Comparison of ENCODE assay signal across 9 cellular contexts in the genomic region with DNA sequence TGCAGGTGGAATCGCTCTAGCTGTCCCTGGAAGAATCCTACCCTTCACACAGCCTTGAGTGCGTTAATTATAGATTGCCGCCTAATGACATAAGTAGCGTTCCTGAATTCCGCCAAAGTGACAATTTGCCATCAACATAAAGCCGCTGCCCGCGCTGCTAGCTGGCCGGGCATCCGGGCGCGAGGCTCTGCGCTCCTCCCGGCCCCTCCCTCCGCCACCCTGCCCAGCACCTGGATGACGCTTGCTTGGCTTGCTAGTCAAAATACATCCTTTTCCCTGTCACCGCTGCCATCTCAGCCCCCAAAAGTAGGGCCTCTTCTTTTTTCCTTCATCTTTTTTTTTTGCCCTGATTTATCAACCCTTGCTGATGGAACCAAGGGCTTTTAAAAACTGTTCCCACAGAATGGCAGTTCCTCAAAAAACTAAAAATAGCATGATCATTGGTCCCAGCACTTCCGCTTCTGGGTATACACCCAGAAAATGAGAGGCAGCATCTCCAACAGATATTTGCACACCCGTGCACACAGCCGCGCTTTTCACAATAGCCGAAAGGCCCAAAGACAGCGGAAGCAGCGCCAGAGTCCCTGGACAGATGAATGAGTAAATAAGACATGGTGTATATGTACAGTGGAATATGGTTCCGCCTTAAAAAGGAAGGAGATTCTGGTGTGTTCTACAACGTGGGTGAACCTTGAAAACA.
A peak's percentile ranks its signal among the peaks of the same experiment; 100 is the strongest.
DNase-seq lines count a peak whose midpoint lies in the region; ATAC-seq, FAIRE-seq and TF ChIP-seq lines count a peak whose summit lies in the region.
"Had no signal": no experiment of that assay in that cellular context is flagged by ENCODE, and none has a peak within 500 bp of the region (broad histone marks: within the 10 kb centered on the region; RNA-seq: fewer than 3 reads in every experiment).

No MANE protein-coding gene starts in this region.

- H3K4me3 ChIP-seq in astrocyte (ENCODE audit: insufficient read depth, low read depth, low read length) (no peak overlapping the region), tibial nerve (peak overlapping the region in 1 of 4 donors; percentile 13)

- no peak for ATAC-seq in stimulated activated naive B cell treated with anti-CD40 and anti-IgM and Interleukin-4, amounts not matched to agents 10 μg/mL and 1 μg/mL and 100 μg/mL, for 72 hours (replicated peaks)

- TF ChIP-seq POLR2A in tibial nerve (IDR thresholded peaks at IDR 0.05), result no peak

- no peaks in the 10 kb centered on the region for H3K36me3 Mint-ChIP-seq in astrocyte (ENCODE audit: low read depth, unreplicated experiment)
- peaks cover 0 to 3% of the 10 kb centered on the region in 2 donors for H3K36me3 Mint-ChIP-seq in stimulated activated naive B cell treated with anti-CD40 and anti-IgM and Interleukin-4, amounts not matched to agents 10 μg/mL and 1 μg/mL and 100 μg/mL, for 72 hours

- H3K9ac ChIP-seq in astrocyte (ENCODE audit: low read length), result peak overlapping the region; percentile 72

- H3K4me1 Mint-ChIP-seq in astrocyte (ENCODE audit: low read depth, unreplicated experiment), result peaks cover 25% of the 10 kb centered on the region
- H3K4me1 Mint-ChIP-seq in stimulated activated naive B cell treated with anti-CD40 and anti-IgM and Interleukin-4, amounts not matched to agents 10 μg/mL and 1 μg/mL and 100 μg/mL, for 72 hours, result no peaks in the 10 kb centered on the region

- H3K36me3 ChIP-seq in astrocyte (ENCODE audit: insufficient read depth, low read length), result no peaks in the 10 kb centered on the region
- H3K36me3 ChIP-seq in tibial nerve, result no peaks in the 10 kb centered on the region

- H2AFZ ChIP-seq in astrocyte (ENCODE audit: low read depth, low read length), result peak overlapping the region; percentile 83

- TF ChIP-seq CTCF in astrocyte (IDR thresholded peaks at IDR 0.05; ENCODE audit: insufficient read depth, low read depth, low read length), result no peak
- TF ChIP-seq CTCF in tibial nerve (IDR thresholded peaks at IDR 0.05), result no peak

- peaks cover 11% of the 10 kb centered on the region for H3K27me3 Mint-ChIP-seq in astrocyte (ENCODE audit: low read depth, unreplicated experiment)
- peaks cover 3 to 11% of the 10 kb centered on the region in 2 donors for H3K27me3 Mint-ChIP-seq in stimulated activated naive B cell treated with anti-CD40 and anti-IgM and Interleukin-4, amounts not matched to agents 10 μg/mL and 1 μg/mL and 100 μg/mL, for 72 hours

- peak in 1 of 2 donors; percentile 51 for TF ChIP-seq EP300 in tibial nerve (IDR thresholded peaks at IDR 0.05)

- H3K4me2 ChIP-seq in astrocyte (ENCODE audit: low read length), result peak overlapping the region; percentile 79

- FAIRE-seq in astrocyte (lab: Jason Lieb, UNC), result no peak

- H3K27me3 ChIP-seq in astrocyte (ENCODE audit: insufficient read depth, low read length) (no peaks in the 10 kb centered on the region), tibial nerve (no peaks in the 10 kb centered on the region)

- peak overlapping the region; percentile 98 for H3K27ac Mint-ChIP-seq in astrocyte (ENCODE audit: unreplicated experiment)
- H3K27ac Mint-ChIP-seq in stimulated activated naive B cell treated with anti-CD40 and anti-IgM and Interleukin-4, amounts not matched to agents 10 μg/mL and 1 μg/mL and 100 μg/mL, for 72 hours, result no peak overlapping the region
- H3K27ac Mint-ChIP-seq: progenitor cell of endocrine pancreas had no signal

- peak overlapping the region; percentile 16 for H3K4me3 Mint-ChIP-seq in astrocyte (ENCODE audit: unreplicated experiment)
- H3K4me3 Mint-ChIP-seq in stimulated activated naive B cell treated with anti-CD40 and anti-IgM and Interleukin-4, amounts not matched to agents 10 μg/mL and 1 μg/mL and 100 μg/mL, for 72 hours, result no peak overlapping the region

- no peaks in the 10 kb centered on the region for H3K9me3 ChIP-seq in astrocyte (ENCODE audit: insufficient read depth, low read depth, low read length)
- H3K9me3 ChIP-seq in tibial nerve, result no peaks in the 10 kb centered on the region

- H3K9me3 Mint-ChIP-seq in astrocyte (ENCODE audit: unreplicated experiment), result peaks cover 5% of the 10 kb centered on the region
- peaks cover 9 to 11% of the 10 kb centered on the region in 2 donors for H3K9me3 Mint-ChIP-seq in stimulated activated naive B cell treated with anti-CD40 and anti-IgM and Interleukin-4, amounts not matched to agents 10 μg/mL and 1 μg/mL and 100 μg/mL, for 72 hours

- peak; percentile 95 for DNase-seq in NCI-H1105 treated with DMSO at 0.1 percent for 48 hours (lab: John Stamatoyannopoulos, UW)
- DNase-seq in astrocyte (ENCODE audit: low read depth), result no peak
- DNase-seq in medulla oblongata (ENCODE audit: extremely low spot score), result peak; percentile 59
- DNase-seq in tibial nerve (ENCODE audit: low spot score in 2 of 2), result peak in 1 of 2 donors; percentile 31
- no peak for DNase-seq in stimulated activated naive CD4-positive, alpha-beta T cell (lab: John Stamatoyannopoulos, UW)
- no peak for DNase-seq in stimulated activated naive B cell treated with anti-CD40 and anti-IgM and Interleukin-4, amounts not matched to agents 10 μg/mL and 1 μg/mL and 100 μg/mL, for 72 hours
- no peak for DNase-seq in ecto neural progenitor cell (ENCODE audit: low spot score)
- DNase-seq: activated CD8-positive, alpha-beta memory T cell treated with anti-CD3 and anti-CD28 coated beads, Interleukin-2, amount 50 U/mL, for 48 hours had no signal

- WGBS in tibial nerve, 2 donors, result 80 to 83% methylated on average over 25 to 26 of the region's 26 CpGs

- H4K20me1 ChIP-seq in astrocyte (ENCODE audit: insufficient read depth, low read length), result no peaks in the 10 kb centered on the region

- H3K79me2 ChIP-seq in astrocyte (ENCODE audit: insufficient read depth, low read length), result no peaks in the 10 kb centered on the region

- peak overlapping the region; percentile 88 for H3K27ac ChIP-seq in astrocyte (ENCODE audit: low read depth, low read length)
- H3K27ac ChIP-seq in tibial nerve, result peak overlapping the region in 3 of 4 donors; percentile 1 to 84 (median 59)

- H3K4me1 ChIP-seq in astrocyte (ENCODE audit: insufficient read depth, low read length) (peaks cover 21% of the 10 kb centered on the region), tibial nerve (peaks cover 0 to 14% (median 6%) of the 10 kb centered on the region in 4 donors)

Comparison
In these comparisons a context has a peak if more than half of its experiments do, and no peak if none do; other contexts are left out.
1. DNase-seq: peak in NCI-H1105 treated with DMSO at 0.1 percent for 48 hours (single experiment) and medulla oblongata (single experiment); none in astrocyte (single experiment), stimulated activated naive CD4-positive, alpha-beta T cell (0 of 6), stimulated activated naive B cell treated with anti-CD40 and anti-IgM and Interleukin-4, amounts not matched to agents 10 μg/mL and 1 μg/mL and 100 μg/mL, for 72 hours (single experiment) and ecto neural progenitor cell (single experiment).